In genomic region chr2:203436496-203436895, GRCh38 we compare ENCODE assay signal across 23 cellular contexts.
A peak's percentile ranks its signal among the peaks of the same experiment; 100 is the strongest.
DNase-seq lines count a peak whose midpoint lies in the region; TF ChIP-seq lines count a peak whose summit lies in the region.
"Had no signal": no experiment of that assay in that cellular context is flagged by ENCODE, and none has a peak within 500 bp of the region (broad histone marks: within the 10 kb centered on the region; RNA-seq: fewer than 3 reads in every experiment).

No MANE protein-coding gene starts in this region.

- CTCF ChIA-PET in Caco-2 (lab: Charles Lee), result no interaction called here

- H2AFZ ChIP-seq in GM23248, result no peak overlapping the region
- H2AFZ ChIP-seq: PC-9 had no signal

- H3K27me3 ChIP-seq in GM23248 (replicated peaks; ENCODE audit: insufficient read depth) (no peaks in the 10 kb centered on the region), Caco-2 (replicated peaks; ENCODE audit: control insufficient read depth, insufficient read depth, low read length) (no peaks in the 10 kb centered on the region)
- H3K27me3 ChIP-seq: BLaER1 treated with 17β-estradiol and CSF1 and Interleukin-3, amounts not matched to agents 10 nM and 100 nM; MG63 had no signal

- in situ Hi-C loops in GM23248 (cut with MboI), result no loop called here

- H3K4me3 Mint-ChIP-seq in endothelial cell (ENCODE audit: unreplicated experiment) (no peak overlapping the region), progenitor cell of endocrine pancreas (ENCODE audit: low read depth) (no peak overlapping the region), Caco-2 (ENCODE audit: unreplicated experiment) (no peak overlapping the region)
- H3K4me3 Mint-ChIP-seq in activated T-cell treated with anti-CD3 and anti-CD28 coated beads, Interleukin-2, amount 50 U/mL, for 24 hours, result no peak overlapping the region
- H3K4me3 Mint-ChIP-seq: CD4-positive, alpha-beta memory T cell had no signal

- H4K20me1 ChIP-seq in GM23248 (ENCODE audit: insufficient read depth), result peaks cover 21% of the 10 kb centered on the region; the same call in 1 of the 2 replicates

- H3K27ac ChIP-seq in GM23248 (0 out of 2 replicates have a peak overlapping the region, but pooled peaks have one; percentile 5), VCaP (peak overlapping the region; percentile 51; the same call in 1 of the 2 replicates)
- H3K27ac ChIP-seq: BLaER1 treated with 17β-estradiol and CSF1 and Interleukin-3, amounts not matched to agents 10 nM and 100 nM; PC-9; SK-N-MC had no signal

- no peak overlapping the region for H3K4me2 ChIP-seq in GM23248 (ENCODE audit: unreplicated experiment)
- H3K4me2 ChIP-seq: BLaER1 treated with 17β-estradiol and CSF1 and Interleukin-3, amounts not matched to agents 10 nM and 100 nM; PC-9 had no signal

- H3K79me2 ChIP-seq in GM23248 (ENCODE audit: insufficient read depth), result peaks cover 86% of the 10 kb centered on the region

- no peak overlapping the region for H3K9ac ChIP-seq in GM23248
- H3K9ac ChIP-seq: BLaER1 treated with 17β-estradiol and CSF1 and Interleukin-3, amounts not matched to agents 10 nM and 100 nM had no signal

- intact Hi-C loops in Caco-2 (cut with micrococcal nuclease; ENCODE audit: unreplicated experiment), result no loop called here

- H3K4me1 Mint-ChIP-seq in endothelial cell (ENCODE audit: unreplicated experiment), result peaks cover 33% of the 10 kb centered on the region
- H3K4me1 Mint-ChIP-seq in progenitor cell of endocrine pancreas (ENCODE audit: low read depth), result peaks cover 11% of the 10 kb centered on the region
- H3K4me1 Mint-ChIP-seq in activated T-cell treated with anti-CD3 and anti-CD28 coated beads, Interleukin-2, amount 50 U/mL, for 24 hours (ENCODE audit: low read depth), result no peaks in the 10 kb centered on the region
- H3K4me1 Mint-ChIP-seq in Caco-2 (ENCODE audit: low read depth, unreplicated experiment), result peaks cover 6% of the 10 kb centered on the region
- H3K4me1 Mint-ChIP-seq: CD4-positive, alpha-beta memory T cell had no signal

- 78 to 82% methylated on average over 2 of the region's 2 CpGs for WGBS in GM23248 (ENCODE audit: low coverage in 1 of 2, low lambda C conversion rate in 2 of 2, missing lambda C conversion rate in 2 of 2), 2 experiments

- H3K4me1 ChIP-seq in GM23248 (ENCODE audit: insufficient read depth) (peaks cover 30% of the 10 kb centered on the region; the same call in 1 of the 2 replicates), Caco-2 (no peaks in the 10 kb centered on the region)

- H3K27ac Mint-ChIP-seq in endothelial cell (ENCODE audit: unreplicated experiment), result peak overlapping the region; percentile 72
- peak overlapping the region; percentile 12 for H3K27ac Mint-ChIP-seq in progenitor cell of endocrine pancreas
- no peak overlapping the region for H3K27ac Mint-ChIP-seq in activated T-cell treated with anti-CD3 and anti-CD28 coated beads, Interleukin-2, amount 50 U/mL, for 24 hours
- H3K27ac Mint-ChIP-seq in Caco-2 (ENCODE audit: unreplicated experiment), result no peak overlapping the region
- H3K27ac Mint-ChIP-seq: CD4-positive, alpha-beta memory T cell had no signal

- peaks cover 85% of the 10 kb centered on the region for H3F3A ChIP-seq in GM23248 (ENCODE audit: insufficient read depth)

- POLR2A ChIA-PET in Caco-2 (lab: Charles Lee), result no interaction called here

- DNase-seq in GM23248, result no peak
- DNase-seq in endothelial cell (ENCODE audit: low spot score), result no peak
- DNase-seq in progenitor cell of endocrine pancreas (ENCODE audit: low spot score, unreplicated experiment), result no peak
- DNase-seq in activated T-cell treated with anti-CD3 and anti-CD28 coated beads, Interleukin-2, amount 50 U/mL, for 24 hours, result no peak
- no peak for DNase-seq in Caco-2
- DNase-seq in dedifferentiated amniotic fluid mesenchymal stem cell (ENCODE audit: extremely low spot score), result no peak
- DNase-seq: ACHN; CD4-positive, alpha-beta memory T cell; DND-41; GOT3; MG63; NCI-H1417; NCI-H1694 treated with DMSO at 0.1 percent for 48 hours; NCI-H2107; NCI-H446 treated with DMSO at 0.1 percent for 48 hours; NCI-H526 treated with DMSO at 0.1 percent for 48 hours; PC-9; RPMI8226; SHP77 had no signal

- BruUV-seq in Caco-2 (replicated peaks; lab: Mats Ljungman, UMichigan), result no TSS peak

- H3K9me2 ChIP-seq in GM23248 (ENCODE audit: insufficient read depth), result no peaks in the 10 kb centered on the region

- H3K9me3 Mint-ChIP-seq in endothelial cell (ENCODE audit: unreplicated experiment), result no peaks in the 10 kb centered on the region
- no peaks in the 10 kb centered on the region for H3K9me3 Mint-ChIP-seq in progenitor cell of endocrine pancreas (ENCODE audit: low read depth)
- no peaks in the 10 kb centered on the region for H3K9me3 Mint-ChIP-seq in activated T-cell treated with anti-CD3 and anti-CD28 coated beads, Interleukin-2, amount 50 U/mL, for 24 hours
- no peaks in the 10 kb centered on the region for H3K9me3 Mint-ChIP-seq in Caco-2 (ENCODE audit: unreplicated experiment)
- H3K9me3 Mint-ChIP-seq: CD4-positive, alpha-beta memory T cell had no signal

- H3K27me3 Mint-ChIP-seq in endothelial cell (ENCODE audit: unreplicated experiment), result no peaks in the 10 kb centered on the region
- H3K27me3 Mint-ChIP-seq in progenitor cell of endocrine pancreas, result no peaks in the 10 kb centered on the region
- no peaks in the 10 kb centered on the region for H3K27me3 Mint-ChIP-seq in activated T-cell treated with anti-CD3 and anti-CD28 coated beads, Interleukin-2, amount 50 U/mL, for 24 hours
- no peaks in the 10 kb centered on the region for H3K27me3 Mint-ChIP-seq in Caco-2 (ENCODE audit: insufficient read depth, unreplicated experiment)
- H3K27me3 Mint-ChIP-seq: CD4-positive, alpha-beta memory T cell had no signal

- H3K4me3 ChIP-seq in GM23248, result no peak overlapping the region
- H3K4me3 ChIP-seq in Caco-2 (ENCODE audit: low read depth, low read length), result no peak overlapping the region
- H3K4me3 ChIP-seq: BLaER1 treated with 17β-estradiol and CSF1 and Interleukin-3, amounts not matched to agents 10 nM and 100 nM; K562; MG63; PC-9; SK-N-MC had no signal

- H3K9me3 ChIP-seq in GM23248 (ENCODE audit: low read depth) (no peaks in the 10 kb centered on the region), Caco-2 (no peaks in the 10 kb centered on the region)
- H3K9me3 ChIP-seq: BLaER1 treated with 17β-estradiol and CSF1 and Interleukin-3, amounts not matched to agents 10 nM and 100 nM; MG63 had no signal

- H3K36me3 ChIP-seq in GM23248 (ENCODE audit: low read depth) (peaks cover 82% of the 10 kb centered on the region), Caco-2 (ENCODE audit: control insufficient read depth, insufficient read depth, low read length) (no peaks in the 10 kb centered on the region; the same call in none of the 2 replicates)

- peaks cover 33% of the 10 kb centered on the region for H3K36me3 Mint-ChIP-seq in endothelial cell (ENCODE audit: low read depth, unreplicated experiment)
- H3K36me3 Mint-ChIP-seq in progenitor cell of endocrine pancreas (ENCODE audit: insufficient read depth), result peaks cover 8% of the 10 kb centered on the region
- peaks cover 21% of the 10 kb centered on the region for H3K36me3 Mint-ChIP-seq in activated T-cell treated with anti-CD3 and anti-CD28 coated beads, Interleukin-2, amount 50 U/mL, for 24 hours (ENCODE audit: low read depth)
- H3K36me3 Mint-ChIP-seq in Caco-2 (ENCODE audit: insufficient read depth, unreplicated experiment), result peaks cover 77% of the 10 kb centered on the region

- TF ChIP-seq CTCF in VCaP (conservative IDR thresholded peaks at IDR 0.05), result no peak
- TF ChIP-seq CTCF in endothelial cell (IDR thresholded peaks at IDR 0.05; ENCODE audit: unreplicated experiment), result no peak
- no peak for TF ChIP-seq CTCF in progenitor cell of endocrine pancreas (IDR thresholded peaks at IDR 0.05; ENCODE audit: unreplicated experiment)
- no peak for TF ChIP-seq CTCF in Caco-2 (IDR thresholded peaks at IDR 0.05; ENCODE audit: insufficient read depth in 1 of 2, low read depth in 1 of 2, low read length in 1 of 2, severe bottlenecking in 1 of 2, unreplicated experiment in 1 of 2)

Comparison
In these comparisons a context has a peak if more than half of its experiments do, and no peak if none do; other contexts are left out.
1. H3K27ac Mint-ChIP-seq: peak in endothelial cell (single experiment) and progenitor cell of endocrine pancreas (single experiment); none in activated T-cell treated with anti-CD3 and anti-CD28 coated beads, Interleukin-2, amount 50 U/mL, for 24 hours (single experiment) and Caco-2 (single experiment).